ENCODE assay signal across 8 cellular contexts in the genomic region with DNA sequence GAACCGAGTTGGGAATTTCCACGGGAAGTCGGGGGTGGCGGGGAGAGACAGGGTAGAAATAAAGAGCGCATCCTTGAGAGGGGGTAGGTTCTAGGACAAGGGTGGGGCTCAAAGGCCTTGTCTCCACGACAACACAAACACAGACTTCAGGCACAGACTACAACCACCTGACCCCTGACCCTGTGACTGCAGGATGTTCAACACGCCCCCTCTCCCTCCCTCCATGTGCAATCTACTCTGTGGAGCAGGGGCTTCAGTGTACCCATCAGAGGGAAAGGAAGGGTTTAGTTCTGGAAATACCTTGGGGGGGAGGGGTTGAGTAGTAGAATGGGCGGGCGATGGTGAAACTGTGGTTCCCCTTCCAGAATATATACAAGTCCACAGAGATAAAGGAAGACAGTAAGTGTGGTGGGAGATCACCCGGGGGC. TPM values are rescaled to one million over a fixed set of nuclear protein-coding genes. Genes with fewer than 3 reads are reported as not detected.
DNase-seq lines count a peak whose midpoint lies in the region; ATAC-seq and TF ChIP-seq lines count a peak whose summit lies in the region.

No MANE protein-coding gene starts in this region.

- H4K20me1 ChIP-seq in OCI-LY3 (ENCODE audit: insufficient read depth, low read length) = peaks cover 14% of the 10 kb centered on the region

- no peak for TF ChIP-seq CTCF in OCI-LY3 (IDR thresholded peaks at IDR 0.05; ENCODE audit: low read depth, low read length)

- peak overlapping the region; percentile 96 for H3K4me2 ChIP-seq in OCI-LY3 (ENCODE audit: low read length)

- peak overlapping the region; percentile 95 to 99 (median 98) for H3K4me3 Mint-ChIP-seq in naive thymus-derived CD8-positive, alpha-beta T cell

- peak overlapping the region; percentile 98 for H3K27ac ChIP-seq in OCI-LY3 (ENCODE audit: low read length)
- H3K27ac ChIP-seq in subcutaneous abdominal adipose tissue (ENCODE audit: low read depth, low read length) = peak overlapping the region; percentile 96

- H3K4me1 ChIP-seq in OCI-LY3 (ENCODE audit: low read length) = peaks cover 39% of the 10 kb centered on the region
- H3K4me1 ChIP-seq in subcutaneous abdominal adipose tissue (ENCODE audit: control insufficient read depth in 5 of 5, insufficient read depth in 5 of 5, low read length in 5 of 5) = peaks cover 13 to 62% (median 58%) of the 10 kb centered on the region in 5 donors

- H3K4me3 ChIP-seq in H7 (ENCODE audit: insufficient read depth, low read depth, low read length) = peak overlapping the region; percentile 87
- peak overlapping the region; percentile 95 for H3K4me3 ChIP-seq in OCI-LY3 (ENCODE audit: low read length)
- H3K4me3 ChIP-seq in subcutaneous abdominal adipose tissue (ENCODE audit: low read depth in 1 of 5, low read length in 5 of 5) = peak overlapping the region; percentile 92 to 99 (median 94)

- no peaks in the 10 kb centered on the region for H3K9me3 Mint-ChIP-seq in naive thymus-derived CD8-positive, alpha-beta T cell

- DNase-seq in AG20443 (ENCODE audit: low spot score) (peak; percentile 59), H7 (peak; percentile 79), fibroblast of gingiva (ENCODE audit: low read depth) (peak; percentile 77)
- DNase-seq in activated T-cell treated with anti-CD3 and anti-CD28 coated beads, Interleukin-2, amount 50 U/mL, for 48 hours = peak; percentile 69 to 72
- DNase-seq in naive thymus-derived CD8-positive, alpha-beta T cell = peak; percentile 40 to 86 (median 75)

- no peaks in the 10 kb centered on the region for H3K27me3 Mint-ChIP-seq in naive thymus-derived CD8-positive, alpha-beta T cell

- POLR2A ChIA-PET in naive thymus-derived CD8-positive, alpha-beta T cell (lab: Charles Lee) = interaction anchor here (1.1 to 5.3 kb wide), 3 partner anchors 10 to 37 kb away, joined by 4 to 141 read pairs (median 30); partner anchors contain the start of gene B3GALT4

- H3K4me1 Mint-ChIP-seq in naive thymus-derived CD8-positive, alpha-beta T cell = peaks cover 22 to 75% (median 69%) of the 10 kb centered on the region in 4 donors

- H3K27ac Mint-ChIP-seq in naive thymus-derived CD8-positive, alpha-beta T cell = peak overlapping the region; percentile 95 to 100 (median 98)

- H3K9ac ChIP-seq in OCI-LY3 (ENCODE audit: low read length) (peak overlapping the region; percentile 88), subcutaneous abdominal adipose tissue (ENCODE audit: low read length in 5 of 5) (peak overlapping the region in 3 of 5 donors; percentile 51 to 97 (median 56))

- peaks cover 52% of the 10 kb centered on the region for H3K79me2 ChIP-seq in OCI-LY3 (ENCODE audit: low read length)

- peak; percentile 32 to 55 for ATAC-seq in naive thymus-derived CD8-positive, alpha-beta T cell
- no peak for ATAC-seq in GM21526 (IDR thresholded peaks at IDR 0.05; ENCODE audit: low FRiP score, unreplicated experiment)

- no peak overlapping the region for H2AFZ ChIP-seq in OCI-LY3 (ENCODE audit: low read depth, low read length)

- peaks cover 0 to 41% (median 9%) of the 10 kb centered on the region in 3 donors for H3K36me3 Mint-ChIP-seq in naive thymus-derived CD8-positive, alpha-beta T cell

- H3K27me3 ChIP-seq in H7 (ENCODE audit: control insufficient read depth, insufficient read depth, low read length) = peaks cover 17% of the 10 kb centered on the region; the same call in 1 of the 2 replicates
- no peaks in the 10 kb centered on the region for H3K27me3 ChIP-seq in OCI-LY3 (ENCODE audit: low read depth, low read length)
- H3K27me3 ChIP-seq in subcutaneous abdominal adipose tissue (ENCODE audit: control insufficient read depth in 5 of 5, insufficient read depth in 4 of 5, low read length in 5 of 5) = no peaks in the 10 kb centered on the region

- H3K36me3 ChIP-seq in H7 (replicated peaks; ENCODE audit: control insufficient read depth, insufficient read depth, low read length) (peaks cover 11% of the 10 kb centered on the region), OCI-LY3 (replicated peaks; ENCODE audit: low read depth, low read length) (peaks cover 26% of the 10 kb centered on the region), subcutaneous abdominal adipose tissue (ENCODE audit: control insufficient read depth in 5 of 5, insufficient read depth in 5 of 5, low read length in 5 of 5) (peaks cover 0 to 22% (median 14%) of the 10 kb centered on the region in 5 donors)

- H3K9me3 ChIP-seq in OCI-LY3 (ENCODE audit: insufficient read depth, low read length) = no peaks in the 10 kb centered on the region
- no peaks in the 10 kb centered on the region for H3K9me3 ChIP-seq in subcutaneous abdominal adipose tissue (ENCODE audit: control insufficient read depth in 5 of 5, low read length in 5 of 5)

RNA-seq across cellular contexts. Expression of gene TAPBP, which starts 0.7 kb away (rescaled TPM):
- total RNA-seq in H7 (2014; rRNA removed; shearing (Covaris generic)) = 27.9 and 30.6 TPM in 2 replicates
- 100 to 1,000 TPM; 212 to 215 TPM for total RNA-seq in naive thymus-derived CD8-positive, alpha-beta T cell
- polyA plus RNA-seq in naive thymus-derived CD8-positive, alpha-beta T cell = 100 to 1,000 TPM; 259 to 372 (median 327) TPM

RNA-seq across cellular contexts. Expression of gene ZBTB22, which starts 3.0 kb away (rescaled TPM):
- 11.6 and 14.9 TPM in 2 replicates for total RNA-seq in H7 (2014; rRNA removed; shearing (Covaris generic))
- 10 to 100 TPM; 29.7 to 33.6 TPM for total RNA-seq in naive thymus-derived CD8-positive, alpha-beta T cell
- polyA plus RNA-seq in naive thymus-derived CD8-positive, alpha-beta T cell = 10 to 100 TPM; 10.4 to 13.4 (median 10.7) TPM

RNA-seq across cellular contexts. Expression of gene DAXX, which starts 8.2 kb away (rescaled TPM):
- 79.8 and 91.2 TPM in 2 replicates for total RNA-seq in H7 (2014; rRNA removed; shearing (Covaris generic))
- 10 to 100 TPM; 88.0 to 88.1 TPM for total RNA-seq in naive thymus-derived CD8-positive, alpha-beta T cell
- polyA plus RNA-seq in naive thymus-derived CD8-positive, alpha-beta T cell = 100 to 1,000 TPM in 1 of 3 donors, 10 to 100 TPM in 2; 77.5 to 132 (median 86.5) TPM

RNA-seq across cellular contexts. Expression of gene RGL2, which starts 15.8 kb away (rescaled TPM):
- 43.4 and 53.3 TPM in 2 replicates for total RNA-seq in H7 (2014; rRNA removed; shearing (Covaris generic))
- 10 to 100 TPM; 60.3 to 66.4 TPM for total RNA-seq in naive thymus-derived CD8-positive, alpha-beta T cell
- polyA plus RNA-seq in naive thymus-derived CD8-positive, alpha-beta T cell = 1 to 10 TPM; 5.3 to 9.9 (median 7.0) TPM

RNA-seq across cellular contexts. Expression of gene PFDN6, which starts 25.1 kb away (rescaled TPM):
- 87.9 and 90.2 TPM in 2 replicates for total RNA-seq in H7 (2014; rRNA removed; shearing (Covaris generic))
- 10 to 100 TPM; 30.4 to 36.6 TPM for total RNA-seq in naive thymus-derived CD8-positive, alpha-beta T cell
- 10 to 100 TPM; 33.4 to 38.2 (median 35.5) TPM for polyA plus RNA-seq in naive thymus-derived CD8-positive, alpha-beta T cell
